In genomic region chr7:47540053-47540386, GRCh38 we compare ENCODE assay signal across 27 cellular contexts. TPM values are rescaled to one million over a fixed set of nuclear protein-coding genes. Genes with fewer than 3 reads are reported as not detected.
A peak's percentile ranks its signal among the peaks of the same experiment; 100 is the strongest.
DNase-seq lines count a peak whose midpoint lies in the region; ATAC-seq and TF ChIP-seq lines count a peak whose summit lies in the region.
"Had no signal": no experiment of that assay in that cellular context is flagged by ENCODE, and none has a peak within 500 bp of the region (broad histone marks: within the 10 kb centered on the region; RNA-seq: fewer than 3 reads in every experiment).

No MANE protein-coding gene starts in this region.

- in situ Hi-C loops in IMR-90 (cut with MboI; ENCODE audit: low sequenced_read_pairs) = no loop called here

- H3K36me3 Mint-ChIP-seq in activated T-cell treated with anti-CD3 and anti-CD28 coated beads, Interleukin-2, amount 50 U/mL, for 4 hours (ENCODE audit: insufficient read depth) = no peaks in the 10 kb centered on the region
- H3K36me3 Mint-ChIP-seq: activated CD4-positive, alpha-beta memory T cell treated with anti-CD3 and anti-CD28 coated beads for 36 hours; activated naive CD4-positive, alpha-beta T cell treated with anti-CD3 and anti-CD28 coated beads, Interleukin-2, amount 50 U/mL, for 72 hours; CD4-positive, CD25-positive, alpha-beta regulatory T cell; naive B cell had no signal

- TF ChIP-seq CTCF in IMR-90 (conservative IDR thresholded peaks at IDR 0.05; ENCODE audit: low read depth, low read length) (no peak), adrenal gland (IDR thresholded peaks at IDR 0.05) (no peak), testis (IDR thresholded peaks at IDR 0.05) (no peak), lower lobe of right lung (IDR thresholded peaks at IDR 0.05) (no peak)

- H3K4ac ChIP-seq in IMR-90 (ENCODE audit: low read depth, low read length) = peak overlapping the region; percentile 81
- H3K4ac ChIP-seq in mesendoderm (ENCODE audit: low read depth, low read length) = no peak overlapping the region

- H3K4me2 ChIP-seq in IMR-90 (ENCODE audit: low read depth, low read length) = peak overlapping the region; percentile 25; the same call in 1 of the 2 replicates
- no peak overlapping the region for H3K4me2 ChIP-seq in mesendoderm (ENCODE audit: low read length)

- peak overlapping the region; percentile 20; the same call in 1 of the 2 replicates for H2AK5ac ChIP-seq in IMR-90 (ENCODE audit: low read depth, low read length)
- H2AK5ac ChIP-seq in mesendoderm (ENCODE audit: low read length) = peak overlapping the region; percentile 61

- peak overlapping the region; percentile 15 for H2BK5ac ChIP-seq in IMR-90 (ENCODE audit: low read depth, low read length, poor library complexity, severe bottlenecking)
- H2BK5ac ChIP-seq in mesendoderm (ENCODE audit: low read length) = no peak overlapping the region

- H4K91ac ChIP-seq in IMR-90 (ENCODE audit: insufficient read depth, low read depth, low read length) = peak overlapping the region; percentile 43

- H4K5ac ChIP-seq in IMR-90 (ENCODE audit: low read depth, low read length) (peak overlapping the region; percentile 9; the same call in 1 of the 2 replicates), mesendoderm (ENCODE audit: low read length) (no peak overlapping the region)

- H3K79me1 ChIP-seq in IMR-90 (ENCODE audit: low read depth in 1 of 2, low read length in 2 of 2) (peaks cover 48 to 94% of the 10 kb centered on the region in 2 experiments), mesendoderm (ENCODE audit: low read length) (peaks cover 2% of the 10 kb centered on the region)

- peak overlapping the region; percentile 87 for H3K23ac ChIP-seq in IMR-90 (ENCODE audit: low read depth, low read length)
- H3K23ac ChIP-seq in mesendoderm (ENCODE audit: low read length) = no peak overlapping the region

- H3K27ac ChIP-seq in IMR-90 (ENCODE audit: insufficient read depth, low read length) = no peak overlapping the region
- peak overlapping the region in 3 of 5 donors; percentile 61 to 91 (median 66) for H3K27ac ChIP-seq in adrenal gland
- H3K27ac ChIP-seq in mesendoderm (ENCODE audit: low read depth, low read length) = no peak overlapping the region
- peak overlapping the region; percentile 45 to 63 for H3K27ac ChIP-seq in testis
- no peak overlapping the region for H3K27ac ChIP-seq in lower lobe of right lung
- H3K27ac ChIP-seq: upper lobe of left lung had no signal

- H3K9me3 ChIP-seq in IMR-90 (ENCODE audit: control insufficient read depth, insufficient read depth, low read length) (no peaks in the 10 kb centered on the region), adrenal gland (replicated peaks in 1 of 3) (no peaks in the 10 kb centered on the region), testis (no peaks in the 10 kb centered on the region), lower lobe of right lung (no peaks in the 10 kb centered on the region)
- H3K9me3 ChIP-seq: upper lobe of left lung had no signal

- no peak overlapping the region for H3K56ac ChIP-seq in IMR-90 (ENCODE audit: extremely low read depth, insufficient read depth, low read length)
- peak overlapping the region; percentile 54 for H3K56ac ChIP-seq in mesendoderm (ENCODE audit: low read length)

- H3K4me1 ChIP-seq in IMR-90 (ENCODE audit: control insufficient read depth, insufficient read depth, low read length) = peaks cover 47% of the 10 kb centered on the region
- peaks cover 6 to 59% of the 10 kb centered on the region in 2 donors for H3K4me1 ChIP-seq in adrenal gland (replicated peaks in 1 of 2)
- peaks cover 22% of the 10 kb centered on the region for H3K4me1 ChIP-seq in mesendoderm (ENCODE audit: control insufficient read depth, low read depth, low read length)
- peaks cover 29% of the 10 kb centered on the region for H3K4me1 ChIP-seq in testis
- H3K4me1 ChIP-seq in lower lobe of right lung = peaks cover 34% of the 10 kb centered on the region

- H3K27ac Mint-ChIP-seq in stimulated activated naive CD8-positive, alpha-beta T cell treated with anti-CD3 and anti-CD28 coated beads, Interleukin-15, amount 100 ng/mL, for 72 hours = no peak overlapping the region
- H3K27ac Mint-ChIP-seq: activated CD4-positive, alpha-beta memory T cell treated with anti-CD3 and anti-CD28 coated beads for 36 hours; activated naive CD4-positive, alpha-beta T cell treated with anti-CD3 and anti-CD28 coated beads, Interleukin-2, amount 50 U/mL, for 72 hours; activated T-helper 17 cell treated with anti-CD3 and anti-CD28 coated beads, Interleukin-2, amount 50 U/mL, for 72 hours; CD4-positive, CD25-positive, alpha-beta regulatory T cell; dendritic cell treated with granulocyte-macrophage colony-stimulating factor and Interleukin-4, amounts not matched to agents 40 ng/mL and 50 ng/mL, for 4 days; T-helper 1 cell treated with Interleukin-12 subunit alpha and Interleukin-12 subunit beta and Interleukin-4 antibody, amounts not matched to agents 30 μg/mL and 1 μg/mL, for 36 hours had no signal

- ATAC-seq in IMR-90 (ENCODE audit: low read depth) (no peak), lower lobe of right lung (no peak)
- ATAC-seq in activated T-cell treated with anti-CD3 and anti-CD28 coated beads, Interleukin-2, amount 50 U/mL, for 4 hours = no peak
- ATAC-seq in stimulated activated naive CD8-positive, alpha-beta T cell treated with anti-CD3 and anti-CD28 coated beads, Interleukin-15, amount 100 ng/mL, for 72 hours = no peak
- ATAC-seq: activated naive CD4-positive, alpha-beta T cell treated with anti-CD3 and anti-CD28 coated beads, Interleukin-2, amount 50 U/mL, for 72 hours; activated T-helper 17 cell treated with anti-CD3 and anti-CD28 coated beads, Interleukin-2, amount 50 U/mL, for 72 hours; left cardiac atrium had no signal

- H3K4me3 ChIP-seq in IMR-90 (ENCODE audit: insufficient read depth, low read depth, low read length) (no peak overlapping the region), adrenal gland (no peak overlapping the region), mesendoderm (ENCODE audit: low read length) (no peak overlapping the region), testis (no peak overlapping the region), lower lobe of right lung (no peak overlapping the region)
- H3K4me3 ChIP-seq: upper lobe of left lung had no signal

- peaks cover 49% of the 10 kb centered on the region for H3K9me1 ChIP-seq in IMR-90 (ENCODE audit: insufficient read depth, low read length)

- H3K36me3 ChIP-seq in IMR-90 (ENCODE audit: control insufficient read depth, insufficient read depth, low read length) (peaks cover 6% of the 10 kb centered on the region; the same call in 1 of the 2 replicates), adrenal gland (replicated peaks in 1 of 2) (no peaks in the 10 kb centered on the region), mesendoderm (ENCODE audit: control insufficient read depth, insufficient read depth, low read length) (no peaks in the 10 kb centered on the region), testis (ENCODE audit: low read depth, missing control alignments) (no peaks in the 10 kb centered on the region), lower lobe of right lung (no peaks in the 10 kb centered on the region)
- H3K36me3 ChIP-seq: upper lobe of left lung had no signal

- H4K8ac ChIP-seq in IMR-90 (ENCODE audit: low read depth in 2 of 2, low read length in 2 of 2) = peak overlapping the region in 1 of 2 experiments; percentile 2; a peak in 1 of 4 replicates
- H4K8ac ChIP-seq in mesendoderm (ENCODE audit: low read depth, low read length) = no peak overlapping the region

- no TSS peak for BruUV-seq in IMR-90 (replicated peaks; lab: Mats Ljungman, UMichigan)

- H2BK15ac ChIP-seq in IMR-90 (ENCODE audit: low read depth, low read length) (peak overlapping the region; percentile 47; the same call in 1 of the 3 replicates), mesendoderm (replicated peaks; ENCODE audit: low read depth) (no peak overlapping the region)

- H3K4me3 Mint-ChIP-seq in activated T-cell treated with anti-CD3 and anti-CD28 coated beads, Interleukin-2, amount 50 U/mL, for 4 hours = no peak overlapping the region
- no peak overlapping the region for H3K4me3 Mint-ChIP-seq in stimulated activated naive CD8-positive, alpha-beta T cell treated with anti-CD3 and anti-CD28 coated beads, Interleukin-15, amount 100 ng/mL, for 72 hours
- H3K4me3 Mint-ChIP-seq: activated CD4-positive, alpha-beta memory T cell treated with anti-CD3 and anti-CD28 coated beads for 36 hours; activated T-helper 17 cell treated with anti-CD3 and anti-CD28 coated beads, Interleukin-2, amount 50 U/mL, for 72 hours; CD4-positive, CD25-positive, alpha-beta regulatory T cell; dendritic cell treated with granulocyte-macrophage colony-stimulating factor and Interleukin-4, amounts not matched to agents 40 ng/mL and 50 ng/mL, for 4 days; naive B cell; T-helper 1 cell treated with Interleukin-12 subunit alpha and Interleukin-12 subunit beta and Interleukin-4 antibody, amounts not matched to agents 30 μg/mL and 1 μg/mL, for 36 hours had no signal

- DNase-seq in IMR-90 (no peak), adrenal gland (no peak), mesendoderm (no peak), testis (no peak), lower lobe of right lung (no peak)
- DNase-seq in activated T-cell treated with anti-CD3 and anti-CD28 coated beads, Interleukin-2, amount 50 U/mL, for 4 hours = no peak
- DNase-seq in stimulated activated naive CD8-positive, alpha-beta T cell treated with anti-CD3 and anti-CD28 coated beads, Interleukin-15, amount 100 ng/mL, for 72 hours = no peak
- DNase-seq: activated CD4-positive, alpha-beta memory T cell treated with anti-CD3 and anti-CD28 coated beads for 36 hours; activated CD4-positive, CD25-positive, alpha-beta regulatory T cell treated with anti-CD3 and anti-CD28 coated beads, Interleukin-2, amount 50 U/mL, for 72 hours; activated CD8-positive, alpha-beta memory T cell treated with anti-CD3 and anti-CD28 coated beads, Interleukin-2, amount 50 U/mL, for 4 hours; anterior cingulate cortex; CD4-positive, CD25-positive, alpha-beta regulatory T cell; central memory CD4-positive, alpha-beta T cell; GOT3; left cardiac atrium; naive B cell; NCI-H1048; NCI-H1694 treated with DMSO at 0.1 percent for 48 hours; NCI-H2171 treated with DMSO at 0.1 percent for 48 hours; NCI-H524; occipital lobe; upper lobe of left lung had no signal

- peak overlapping the region; percentile 24 for H3K14ac ChIP-seq in IMR-90 (replicated peaks; ENCODE audit: low read depth, low read length)

- POLR2A ChIA-PET in IMR-90 (lab: Charles Lee; ENCODE audit: unreplicated experiment) = interaction anchor here (0.6 kb wide), 1 partner anchor 280 kb away, joined by 3 read pairs; no protein-coding TSS in a partner anchor

- TF ChIP-seq RAD21 in IMR-90 (IDR thresholded peaks at IDR 0.05; ENCODE audit: low read length) = no peak

- H2AK9ac ChIP-seq in IMR-90 (replicated peaks; ENCODE audit: low read depth, low read length, poor library complexity) = no peak overlapping the region

- peaks cover 75% of the 10 kb centered on the region for H4K20me1 ChIP-seq in IMR-90 (ENCODE audit: insufficient read depth, low read length)

- H3K27me3 Mint-ChIP-seq in activated T-cell treated with anti-CD3 and anti-CD28 coated beads, Interleukin-2, amount 50 U/mL, for 4 hours (ENCODE audit: low read depth) = peaks cover 12% of the 10 kb centered on the region
- H3K27me3 Mint-ChIP-seq in stimulated activated naive CD8-positive, alpha-beta T cell treated with anti-CD3 and anti-CD28 coated beads, Interleukin-15, amount 100 ng/mL, for 72 hours = peaks cover 47% of the 10 kb centered on the region

- WGBS in IMR-90 (ENCODE audit: extremely low coverage in 2 of 2, insufficient read length in 1 of 2), 2 experiments = no CpG with 5 or more reads among the region's 4 CpGs
- 85 to 91% (median 90%) methylated on average over 4 of the region's 4 CpGs for WGBS in adrenal gland, 4 donors
- no CpG with 5 or more reads among the region's 4 CpGs for WGBS in mesendoderm (ENCODE audit: extremely low coverage, insufficient coverage, low lambda C conversion rate)
- 64 to 75% methylated on average over 4 of the region's 4 CpGs for WGBS in testis, 2 donors

- H2BK120ac ChIP-seq in IMR-90 (ENCODE audit: low read depth, low read length) (peak overlapping the region; percentile 52), mesendoderm (ENCODE audit: low read depth, low read length) (no peak overlapping the region)

- no peak overlapping the region for H3K18ac ChIP-seq in IMR-90 (ENCODE audit: low read depth, low read length)
- no peak overlapping the region for H3K18ac ChIP-seq in mesendoderm (ENCODE audit: low read length)

- intact Hi-C loops in IMR-90 (cut with micrococcal nuclease) (no loop called here), adrenal gland (cut with DNase I) (no loop called here), testis (cut with DNase I; ENCODE audit: low total_unique reads) (no loop called here), lower lobe of right lung (cut with DNase I) (no loop called here)

- no peak overlapping the region for H2AFZ ChIP-seq in IMR-90 (replicated peaks; ENCODE audit: low read length, poor library complexity)

- H3K79me2 ChIP-seq in mesendoderm (ENCODE audit: control insufficient read depth, insufficient read depth, low read length) = no peaks in the 10 kb centered on the region

- no peaks in the 10 kb centered on the region for H3K27me3 ChIP-seq in IMR-90 (ENCODE audit: control insufficient read depth, insufficient read depth, low read length)
- no peaks in the 10 kb centered on the region for H3K27me3 ChIP-seq in adrenal gland
- no peaks in the 10 kb centered on the region for H3K27me3 ChIP-seq in mesendoderm (ENCODE audit: insufficient read depth, low read length, poor library complexity)
- H3K27me3 ChIP-seq in testis = no peaks in the 10 kb centered on the region
- no peaks in the 10 kb centered on the region for H3K27me3 ChIP-seq in lower lobe of right lung (ENCODE audit: low read depth)
- H3K27me3 ChIP-seq: upper lobe of left lung had no signal

- no peaks in the 10 kb centered on the region for H3K9me3 Mint-ChIP-seq in activated T-cell treated with anti-CD3 and anti-CD28 coated beads, Interleukin-2, amount 50 U/mL, for 4 hours
- H3K9me3 Mint-ChIP-seq in stimulated activated naive CD8-positive, alpha-beta T cell treated with anti-CD3 and anti-CD28 coated beads, Interleukin-15, amount 100 ng/mL, for 72 hours = no peaks in the 10 kb centered on the region
- H3K9me3 Mint-ChIP-seq: activated CD4-positive, alpha-beta memory T cell treated with anti-CD3 and anti-CD28 coated beads for 36 hours; activated naive CD4-positive, alpha-beta T cell treated with anti-CD3 and anti-CD28 coated beads, Interleukin-2, amount 50 U/mL, for 72 hours; CD4-positive, CD25-positive, alpha-beta regulatory T cell; dendritic cell treated with granulocyte-macrophage colony-stimulating factor and Interleukin-4, amounts not matched to agents 40 ng/mL and 50 ng/mL, for 4 days; IgD-negative memory B cell; naive B cell; T-helper 1 cell treated with Interleukin-12 subunit alpha and Interleukin-12 subunit beta and Interleukin-4 antibody, amounts not matched to agents 30 μg/mL and 1 μg/mL, for 36 hours had no signal

- CTCF ChIA-PET in IMR-90 (lab: Yijun Ruan, JAX) = no interaction called here

- TF ChIP-seq POLR2A in IMR-90 (IDR thresholded peaks at IDR 0.05; ENCODE audit: low read depth, low read length) (no peak; the same call in 1 of the 2 replicates), adrenal gland (IDR thresholded peaks at IDR 0.05) (no peak), testis (IDR thresholded peaks at IDR 0.05) (no peak)

- H2BK20ac ChIP-seq in IMR-90 (ENCODE audit: low read depth, low read length) = peak overlapping the region; percentile 17; the same call in 1 of the 2 replicates

- no peak overlapping the region for H3K9ac ChIP-seq in IMR-90 (ENCODE audit: low read depth, low read length)
- H3K9ac ChIP-seq in mesendoderm (ENCODE audit: low read length) = no peak overlapping the region

- no peaks in the 10 kb centered on the region for H3K4me1 Mint-ChIP-seq in activated T-cell treated with anti-CD3 and anti-CD28 coated beads, Interleukin-2, amount 50 U/mL, for 4 hours (ENCODE audit: low read depth)
- no peaks in the 10 kb centered on the region for H3K4me1 Mint-ChIP-seq in stimulated activated naive CD8-positive, alpha-beta T cell treated with anti-CD3 and anti-CD28 coated beads, Interleukin-15, amount 100 ng/mL, for 72 hours
- H3K4me1 Mint-ChIP-seq: activated T-helper 17 cell treated with anti-CD3 and anti-CD28 coated beads, Interleukin-2, amount 50 U/mL, for 72 hours; CD4-positive, CD25-positive, alpha-beta regulatory T cell had no signal

- dilution Hi-C loops in IMR-90 (cut with HindIII; ENCODE audit: low sequenced_read_pairs, unreplicated experiment) = no loop called here

RNA-seq across cellular contexts. Expression of gene TNS3, which starts 41.9 kb away (rescaled TPM):
- 58.9 and 64.3 TPM in 2 replicates for total RNA-seq in IMR-90 (2012; rRNA removed)
- 75.6 and 79.2 TPM in 2 replicates for polyA plus RNA-seq in IMR-90 (2012; rRNA removed)
- polyA plus RNA-seq in IMR-90 (2012; cell fraction: cytosol; rRNA removed) = 45.5 and 62.9 TPM in 2 replicates
- polyA plus RNA-seq in IMR-90 (2012; cell fraction: nucleus; rRNA removed; ENCODE audit: low replicate concordance) = 103 and 160 TPM in 2 replicates
- 100 to 1,000 TPM in 6 of 8 donors, 10 to 100 TPM in 2; 75.8 to 188 (median 129) TPM for total RNA-seq in adrenal gland
- 10 to 100 TPM; 21.0 to 36.5 (median 36.4) TPM for polyA plus RNA-seq in adrenal gland
- polyA plus RNA-seq in mesendoderm (2013, experiment 1 of 2) = 7.2 TPM
- 7.8 TPM for polyA plus RNA-seq in mesendoderm (2013, experiment 2 of 2)
- 10 to 100 TPM; 60.0 to 93.5 TPM for total RNA-seq in testis
- polyA plus RNA-seq in testis (ENCODE audit: insufficient read depth, low read depth, low replicate concordance) = 28.5 TPM
- 174 TPM for total RNA-seq in lower lobe of right lung
- 1 to 10 TPM; 2.6 to 3.4 (median 3.2) TPM for total RNA-seq in activated T-cell treated with anti-CD3 and anti-CD28 coated beads, Interleukin-2, amount 50 U/mL, for 4 hours
- polyA plus RNA-seq: CD4-positive, CD25-positive, alpha-beta regulatory T cell had no signal

Comparison
In these comparisons a context has a peak if more than half of its experiments do, and no peak if none do; other contexts are left out.
1. H3K27ac ChIP-seq: peak in adrenal gland (3 of 5) and testis (2 of 2); none in IMR-90 (single experiment), mesendoderm (single experiment) and lower lobe of right lung (single experiment).
2. RNA of gene TNS3, which starts 41.9 kb away (total RNA-seq): 174 TPM in lower lobe of right lung (single experiment), 75.8 to 188 TPM in adrenal gland, 60.0 to 93.5 TPM in testis and 58.9 to 64.3 TPM in IMR-90; 2.6 to 3.4 TPM in activated T-cell treated with anti-CD3 and anti-CD28 coated beads, Interleukin-2, amount 50 U/mL, for 4 hours; every median in the first group is over 10 times any median in the second.